30 cellular contexts compared by ENCODE assay signal in the genomic region with DNA sequence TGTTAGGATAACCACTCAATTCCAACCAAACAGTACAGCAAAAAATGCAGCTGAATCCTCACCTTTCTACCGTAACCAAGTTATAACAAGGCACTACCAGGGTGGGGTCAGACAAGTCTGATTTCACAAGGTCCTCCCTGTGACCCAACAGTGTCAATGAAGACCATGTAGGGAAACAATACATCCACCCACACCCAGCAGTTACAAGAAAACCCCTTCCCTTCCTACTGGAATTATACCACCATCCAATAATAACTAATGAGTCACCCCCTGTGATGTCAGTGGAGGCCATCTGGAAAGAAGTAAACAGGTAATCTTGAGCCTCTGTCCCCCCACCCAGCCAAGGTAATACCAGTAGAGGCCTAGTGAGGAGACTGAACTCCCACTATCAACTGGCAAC.
DNase-seq lines count a peak whose midpoint lies in the region; ATAC-seq, FAIRE-seq and TF ChIP-seq lines count a peak whose summit lies in the region.
"Had no signal": no experiment of that assay in that cellular context is flagged by ENCODE, and none has a peak within 500 bp of the region (broad histone marks: within the 10 kb centered on the region; RNA-seq: fewer than 3 reads in every experiment).

No MANE protein-coding gene starts in this region.

- no peak for TF ChIP-seq CTCF in endothelial cell of umbilical vein (IDR thresholded peaks at IDR 0.05; ENCODE audit: extremely low read depth in 1 of 2, insufficient read depth in 1 of 2, low read depth in 1 of 2, low read length in 2 of 2)

- H3K4me1 Mint-ChIP-seq in activated CD8-positive, alpha-beta memory T cell treated with anti-CD3 and anti-CD28 coated beads, Interleukin-2, amount 10 ng/mL, durations not matched to agents 7 days and 5 days, result no peaks in the 10 kb centered on the region
- H3K4me1 Mint-ChIP-seq: activated CD4-positive, alpha-beta T cell treated with anti-CD3 and anti-CD28 coated beads, Interleukin-2, amount 10 ng/mL, durations not matched to agents 24 days and 14 days; brain; GM23338 had no signal

- H3K27ac ChIP-seq in endothelial cell of umbilical vein (ENCODE audit: insufficient read depth, low read depth, low read length), result no peak overlapping the region
- H3K27ac ChIP-seq: HL-60, left lung, neutrophil had no signal

- intact Hi-C loops in endothelial cell of umbilical vein (cut with micrococcal nuclease), result no loop called here

- DNase-seq in Daoy (ENCODE audit: low read depth) (peak; percentile 1), M059J (ENCODE audit: low read depth) (peak; percentile 8), endothelial cell of umbilical vein (ENCODE audit: low read depth, low spot score) (peak; percentile 49), myocyte (ENCODE audit: low read depth) (peak; percentile 36), NOMO-1 treated with DMSO at 0.1 percent for 48 hours (lab: John Stamatoyannopoulos, UW; ENCODE audit: unreplicated experiment) (no peak), NCI-H1092 treated with DMSO at 0.1 percent for 48 hours (lab: John Stamatoyannopoulos, UW) (no peak)
- no peak for DNase-seq in activated CD8-positive, alpha-beta memory T cell treated with anti-CD3 and anti-CD28 coated beads, Interleukin-2, amount 10 ng/mL, durations not matched to agents 7 days and 5 days
- DNase-seq: activated CD4-positive, alpha-beta T cell treated with anti-CD3 and anti-CD28 coated beads, Interleukin-2, amount 10 ng/mL, durations not matched to agents 24 days and 14 days; activated gamma-delta T cell treated with Interleukin-2 at 50 U/mL for 16 hours; activated naive CD8-positive, alpha-beta T cell treated with anti-CD3 and anti-CD28 coated beads, Interleukin-2, amount 50 U/mL, for 24 hours; activated T-cell treated with anti-CD3 and anti-CD28 coated beads, Interleukin-2, amount 50 U/mL, for 4 hours; DMS79 treated with DMSO at 0.1 percent for 48 hours; effector memory CD4-positive, alpha-beta T cell; HFFc6; hippocampal formation; left lung; naive B cell; NCI-H1694 treated with DMSO at 0.1 percent for 48 hours; NCI-H2171; NCI-H510A treated with DMSO at 0.1 percent for 48 hours; stimulated activated naive CD8-positive, alpha-beta T cell treated with anti-CD3 and anti-CD28 coated beads, Interleukin-15, Interleukin-2, amounts not matched to agents 100 U/mL and 50 U/mL, for 24 hours; T1000 had no signal

- no peak for TF ChIP-seq POLR2A in endothelial cell of umbilical vein (IDR thresholded peaks at IDR 0.05; ENCODE audit: low read depth, low read length)

- H4K20me1 ChIP-seq in endothelial cell of umbilical vein (replicated peaks; ENCODE audit: control insufficient read depth, extremely low read depth, insufficient read depth, low read length), result no peaks in the 10 kb centered on the region

- no peaks in the 10 kb centered on the region for H3K9me1 ChIP-seq in endothelial cell of umbilical vein (replicated peaks; ENCODE audit: control insufficient read depth, extremely low read depth, insufficient read depth, low read length)

- no peak overlapping the region for H3K27ac Mint-ChIP-seq in activated CD8-positive, alpha-beta memory T cell treated with anti-CD3 and anti-CD28 coated beads, Interleukin-2, amount 10 ng/mL, durations not matched to agents 7 days and 5 days
- H3K27ac Mint-ChIP-seq: activated CD4-positive, alpha-beta T cell treated with anti-CD3 and anti-CD28 coated beads, Interleukin-2, amount 10 ng/mL, durations not matched to agents 24 days and 14 days; activated naive CD8-positive, alpha-beta T cell treated with anti-CD3 and anti-CD28 coated beads, Interleukin-2, amount 50 U/mL, for 24 hours; brain; GM23338; HFFc6; naive B cell had no signal

- no peak for FAIRE-seq in endothelial cell of umbilical vein (lab: Jason Lieb, UNC)
- FAIRE-seq: GM12878, RCC 7860 had no signal

- H3K4me2 ChIP-seq in endothelial cell of umbilical vein (ENCODE audit: insufficient read depth, low read length), result no peak overlapping the region
- H3K4me2 ChIP-seq: GM23338 had no signal

- BruUV-seq in endothelial cell of umbilical vein (replicated peaks; lab: Mats Ljungman, UMichigan), result no TSS peak

- dilution Hi-C loops in endothelial cell of umbilical vein (cut with MboI; ENCODE audit: extremely low pct_ligation_motif_present, low sequenced_read_pairs), result no loop called here

- H3K36me3 Mint-ChIP-seq in activated CD8-positive, alpha-beta memory T cell treated with anti-CD3 and anti-CD28 coated beads, Interleukin-2, amount 10 ng/mL, durations not matched to agents 7 days and 5 days, result peaks cover 26% of the 10 kb centered on the region

- CTCF ChIA-PET in endothelial cell of umbilical vein (lab: Charles Lee), result no interaction called here
- CTCF ChIA-PET in activated CD8-positive, alpha-beta memory T cell treated with anti-CD3 and anti-CD28 coated beads, Interleukin-2, amount 10 ng/mL, durations not matched to agents 7 days and 5 days (lab: Charles Lee), result no interaction called here

- POLR2A ChIA-PET in endothelial cell of umbilical vein (lab: Charles Lee), result no interaction called here

- H3K27me3 ChIP-seq in endothelial cell of umbilical vein (ENCODE audit: control insufficient read depth in 2 of 2, insufficient read depth in 2 of 2, low read length in 2 of 2), result no peaks in the 10 kb centered on the region
- H3K27me3 ChIP-seq: neutrophil had no signal

- no peak overlapping the region for H2AFZ ChIP-seq in endothelial cell of umbilical vein (ENCODE audit: low read depth, low read length)
- H2AFZ ChIP-seq: GM23338 had no signal

- H3K27me3 Mint-ChIP-seq in activated CD8-positive, alpha-beta memory T cell treated with anti-CD3 and anti-CD28 coated beads, Interleukin-2, amount 10 ng/mL, durations not matched to agents 7 days and 5 days, result no peaks in the 10 kb centered on the region
- H3K27me3 Mint-ChIP-seq: activated CD4-positive, alpha-beta T cell treated with anti-CD3 and anti-CD28 coated beads, Interleukin-2, amount 10 ng/mL, durations not matched to agents 24 days and 14 days; activated naive CD8-positive, alpha-beta T cell treated with anti-CD3 and anti-CD28 coated beads, Interleukin-2, amount 50 U/mL, for 24 hours; brain; naive B cell had no signal

- no peak overlapping the region for H3K9ac ChIP-seq in endothelial cell of umbilical vein (replicated peaks; ENCODE audit: extremely low read depth, insufficient read depth, low read length)

- no peaks in the 10 kb centered on the region for H3K36me3 ChIP-seq in endothelial cell of umbilical vein (ENCODE audit: control insufficient read depth in 2 of 2, extremely low read depth in 1 of 2, insufficient read depth in 2 of 2, low read length in 2 of 2)
- H3K36me3 ChIP-seq: left lung, neutrophil had no signal

- H3K9me3 ChIP-seq in endothelial cell of umbilical vein (replicated peaks; ENCODE audit: control insufficient read depth, insufficient read depth, low read length), result no peaks in the 10 kb centered on the region
- H3K9me3 ChIP-seq: left lung, neutrophil had no signal

- no peak overlapping the region for H3K4me3 ChIP-seq in endothelial cell of umbilical vein (replicated peaks in 1 of 3; ENCODE audit: insufficient read depth in 1 of 3, low read depth in 1 of 3, low read length in 3 of 3)
- H3K4me3 ChIP-seq: GM12878, GM23338, left lung had no signal

- no peak overlapping the region for H3K4me3 Mint-ChIP-seq in activated CD8-positive, alpha-beta memory T cell treated with anti-CD3 and anti-CD28 coated beads, Interleukin-2, amount 10 ng/mL, durations not matched to agents 7 days and 5 days
- H3K4me3 Mint-ChIP-seq: activated CD4-positive, alpha-beta T cell treated with anti-CD3 and anti-CD28 coated beads, Interleukin-2, amount 10 ng/mL, durations not matched to agents 24 days and 14 days; activated naive CD8-positive, alpha-beta T cell treated with anti-CD3 and anti-CD28 coated beads, Interleukin-2, amount 50 U/mL, for 24 hours; activated T-cell treated with anti-CD3 and anti-CD28 coated beads, Interleukin-2, amount 50 U/mL, for 4 hours; brain; GM23338; HFFc6; naive B cell had no signal

- no peaks in the 10 kb centered on the region for H3K4me1 ChIP-seq in endothelial cell of umbilical vein (ENCODE audit: control insufficient read depth, extremely low read depth, insufficient read depth, low read length)
- H3K4me1 ChIP-seq: left lung had no signal

- peaks cover 2% of the 10 kb centered on the region for H3K9me3 Mint-ChIP-seq in activated CD8-positive, alpha-beta memory T cell treated with anti-CD3 and anti-CD28 coated beads, Interleukin-2, amount 10 ng/mL, durations not matched to agents 7 days and 5 days (ENCODE audit: low read depth)
- H3K9me3 Mint-ChIP-seq: activated T-cell treated with anti-CD3 and anti-CD28 coated beads, Interleukin-2, amount 50 U/mL, for 4 hours; GM23338; HFFc6 had no signal

- ATAC-seq in HG03469 (IDR thresholded peaks at IDR 0.05; ENCODE audit: unreplicated experiment), result no peak
- no peak for ATAC-seq in activated CD8-positive, alpha-beta memory T cell treated with anti-CD3 and anti-CD28 coated beads, Interleukin-2, amount 10 ng/mL, durations not matched to agents 7 days and 5 days
- ATAC-seq: activated naive CD8-positive, alpha-beta T cell treated with anti-CD3 and anti-CD28 coated beads, Interleukin-2, amount 50 U/mL, for 24 hours; activated T-cell treated with anti-CD3 and anti-CD28 coated beads, Interleukin-2, amount 50 U/mL, for 4 hours; esophagus mucosa; GM12878; GM23338; left lung; stimulated activated naive CD8-positive, alpha-beta T cell treated with anti-CD3 and anti-CD28 coated beads, Interleukin-15, Interleukin-2, amounts not matched to agents 100 U/mL and 50 U/mL, for 24 hours had no signal

- no peaks in the 10 kb centered on the region for H3K79me2 ChIP-seq in endothelial cell of umbilical vein (ENCODE audit: control insufficient read depth, insufficient read depth, low read length)

TF ChIP-seq in endothelial cell of umbilical vein, 7 proteins besides CTCF, POLR2A, EP300 and RAD21:
- no peak for TF ChIP-seq GATA2 (IDR thresholded peaks at IDR 0.05; ENCODE audit: insufficient read depth, insufficient read length, low read depth, low read length)
- TF ChIP-seq FOS (IDR thresholded peaks at IDR 0.05; ENCODE audit: borderline replicate concordance, insufficient read depth, low read length), result no peak
- TF ChIP-seq, protein P1, sequence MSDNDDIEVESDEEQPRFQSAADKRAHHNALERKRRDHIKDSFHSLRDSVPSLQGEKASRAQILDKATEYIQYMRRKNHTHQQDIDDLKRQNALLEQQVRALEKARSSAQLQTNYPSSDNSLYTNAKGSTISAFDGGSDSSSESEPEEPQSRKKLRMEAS (IDR thresholded peaks at IDR 0.05; ENCODE audit: insufficient read depth, insufficient read length), result no peak
- TF ChIP-seq JUN (IDR thresholded peaks at IDR 0.05; ENCODE audit: borderline replicate concordance, insufficient read depth, insufficient read length, low read depth), result no peak
- no peak for TF ChIP-seq MYC (IDR thresholded peaks at IDR 0.05; ENCODE audit: low read depth, low read length)
- TF ChIP-seq EZH2 (IDR thresholded peaks at IDR 0.05; ENCODE audit: borderline replicate concordance, low read depth, low read length, severe bottlenecking), result no peak
- no peak for TF ChIP-seq POLR2AphosphoS5 (IDR thresholded peaks at IDR 0.05; ENCODE audit: insufficient read depth, low read depth, low read length)
TF ChIP-seq in endothelial cell of umbilical vein: peak in this region for 0.

Comparison
In these comparisons a context has a peak if more than half of its experiments do, and no peak if none do; other contexts are left out.
1. DNase-seq: peak in Daoy (single experiment), M059J (single experiment), endothelial cell of umbilical vein (single experiment) and myocyte (single experiment); none in NOMO-1 treated with DMSO at 0.1 percent for 48 hours (single experiment), activated CD8-positive, alpha-beta memory T cell treated with anti-CD3 and anti-CD28 coated beads, Interleukin-2, amount 10 ng/mL, durations not matched to agents 7 days and 5 days (single experiment) and NCI-H1092 treated with DMSO at 0.1 percent for 48 hours (single experiment).